Comparison of ENCODE assay signal across 8 cellular contexts in genomic region chr5:141681695-141682641, GRCh38. TPM values are rescaled to one million over a fixed set of nuclear protein-coding genes. Genes with fewer than 3 reads are reported as not detected.
A peak's percentile ranks its signal among the peaks of the same experiment; 100 is the strongest.
DNase-seq lines count a peak whose midpoint lies in the region; ATAC-seq and TF ChIP-seq lines count a peak whose summit lies in the region.

ARAP3 (minus strand) TSS chr5:141682230; CDS start chr5:141680486, 1,744 bp downstream.

- H3K36me3 Mint-ChIP-seq in central memory CD8-positive, alpha-beta T cell (ENCODE audit: insufficient read depth) = peaks cover 5% of the 10 kb centered on the region

- intact Hi-C loops in sigmoid colon (cut with DNase I) = no loop called here

- peak; percentile 67 for ATAC-seq in central memory CD8-positive, alpha-beta T cell (replicated peaks; ENCODE audit: extremely low read depth, poor library complexity, severe bottlenecking)
- ATAC-seq in GM18867 (IDR thresholded peaks at IDR 0.05; ENCODE audit: unreplicated experiment) (no peak), HG03354 (IDR thresholded peaks at IDR 0.05; ENCODE audit: poor library complexity, severe bottlenecking, unreplicated experiment) (no peak)

- DNase-seq in BE2C = peak; percentile 85
- DNase-seq in HUDEP-2 (lab: John Stamatoyannopoulos, UW; ENCODE audit: unreplicated experiment in 76 of 76) = peak in 73 of 76 experiments; percentile 21 to 90 (median 74)
- peak; percentile 83 for DNase-seq in UCSD-AML1 (lab: John Stamatoyannopoulos, UW; ENCODE audit: unreplicated experiment)
- no peak for DNase-seq in central memory CD8-positive, alpha-beta T cell (ENCODE audit: low spot score in 2 of 2)
- DNase-seq in sigmoid colon = peak; percentile 90

- H3K27me3 ChIP-seq in BE2C (no peaks in the 10 kb centered on the region), iPS-20b (ENCODE audit: insufficient read depth, low read length) (no peaks in the 10 kb centered on the region), sigmoid colon (no peaks in the 10 kb centered on the region)

- no peak for TF ChIP-seq EP300 in sigmoid colon (IDR thresholded peaks at IDR 0.05)

- H3K27ac Mint-ChIP-seq in central memory CD8-positive, alpha-beta T cell (ENCODE audit: low read depth) = no peak within 1 kb of the TSS

- peak within 1 kb of the TSS; percentile 71 for H3K4me3 ChIP-seq in BE2C (ENCODE audit: low read depth, low read length)
- peak within 1 kb of the TSS; percentile 90 for H3K4me3 ChIP-seq in iPS-20b (ENCODE audit: low read length)
- H3K4me3 ChIP-seq in sigmoid colon = peak within 1 kb of the TSS; percentile 41 to 63 (median 56)

- H3K4me3 Mint-ChIP-seq in central memory CD8-positive, alpha-beta T cell = peak within 1 kb of the TSS; percentile 67

- H3K27ac ChIP-seq in iPS-20b (ENCODE audit: low read length) (peak within 1 kb of the TSS; percentile 98), sigmoid colon (peak within 1 kb of the TSS; percentile 63 to 74 (median 68))

- no peak for TF ChIP-seq CTCF in BE2C (IDR thresholded peaks at IDR 0.05; ENCODE audit: low read depth, low read length)
- TF ChIP-seq CTCF in sigmoid colon (IDR thresholded peaks at IDR 0.05) = no peak

- H3K9me3 ChIP-seq in BE2C (no peaks in the 10 kb centered on the region), iPS-20b (ENCODE audit: insufficient read depth, low read depth, low read length) (no peaks in the 10 kb centered on the region), sigmoid colon (no peaks in the 10 kb centered on the region)

- WGBS in sigmoid colon, 2 donors = 2 to 6% methylated on average over 77 of the region's 77 CpGs

- peaks cover 31% of the 10 kb centered on the region for H3K4me1 Mint-ChIP-seq in central memory CD8-positive, alpha-beta T cell

- H3K36me3 ChIP-seq in BE2C = peaks cover 11% of the 10 kb centered on the region; the same call in 1 of the 2 replicates
- peaks cover 27% of the 10 kb centered on the region for H3K36me3 ChIP-seq in iPS-20b (ENCODE audit: insufficient read depth, low read depth, low read length)
- H3K36me3 ChIP-seq in sigmoid colon = no peaks in the 10 kb centered on the region

- H3K9ac ChIP-seq in iPS-20b (ENCODE audit: low read depth, low read length) = peak within 1 kb of the TSS; percentile 92; the same call in 1 of the 2 replicates

- H3K4me1 ChIP-seq in BE2C = peaks cover 11% of the 10 kb centered on the region
- H3K4me1 ChIP-seq in iPS-20b (ENCODE audit: insufficient read depth, low read length) = peaks cover 24% of the 10 kb centered on the region
- peaks cover 0 to 19% (median 16%) of the 10 kb centered on the region in 4 donors for H3K4me1 ChIP-seq in sigmoid colon

- H3K27me3 Mint-ChIP-seq in central memory CD8-positive, alpha-beta T cell = no peaks in the 10 kb centered on the region

- TF ChIP-seq POLR2A in sigmoid colon (IDR thresholded peaks at IDR 0.05) = no peak

- no peaks in the 10 kb centered on the region for H3K9me3 Mint-ChIP-seq in central memory CD8-positive, alpha-beta T cell

RNA-seq across cellular contexts. Expression of gene ARAP3, which starts in this region (rescaled TPM):
- polyA plus RNA-seq in BE2C (2012; ENCODE audit: insufficient read depth, insufficient read length, low read depth) = 38.1 TPM
- total RNA-seq in sigmoid colon = 1 to 10 TPM; 3.3 to 7.8 (median 3.8) TPM
- 1 to 10 TPM; 1.2 to 7.0 (median 2.4) TPM for polyA plus RNA-seq in sigmoid colon

Comparison
In these comparisons a context has a peak if more than half of its experiments do, and no peak if none do; other contexts are left out.
1. DNase-seq: peak in BE2C (single experiment), HUDEP-2 (73 of 76), UCSD-AML1 (single experiment) and sigmoid colon (single experiment); none in central memory CD8-positive, alpha-beta T cell (0 of 2).
2. Peak in every context shown above with its lines, with median percentiles within 50 percentile points of each other: H3K4me3 ChIP-seq.